In the genomic region with DNA sequence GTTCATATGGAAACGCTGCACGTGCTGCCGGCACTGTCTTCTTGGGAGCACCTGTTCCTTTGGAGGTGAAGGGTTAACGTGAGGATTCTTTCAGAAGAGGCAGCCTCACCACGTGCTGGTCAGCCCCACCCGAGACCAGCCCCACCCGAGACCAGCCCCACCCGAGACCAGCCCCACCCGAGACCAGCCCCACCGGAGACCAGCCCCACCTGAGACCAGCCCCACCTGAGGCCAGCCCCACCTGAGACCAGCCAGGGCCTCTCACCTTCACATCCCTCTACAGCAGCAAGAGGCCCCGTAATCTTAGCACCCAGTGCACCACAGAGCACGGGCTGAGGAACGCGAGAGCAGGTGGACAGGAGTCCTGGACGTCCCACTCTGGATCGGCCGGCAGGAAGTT, we compare ENCODE assay signal across 11 cellular contexts. TPM values are rescaled to one million over a fixed set of nuclear protein-coding genes. Genes with fewer than 3 reads are reported as not detected.
"Had no signal": no experiment of that assay in that cellular context is flagged by ENCODE, and none has a peak within 500 bp of the region (broad histone marks: within the 10 kb centered on the region; RNA-seq: fewer than 3 reads in every experiment).

No MANE protein-coding gene starts in this region.

- H3K4me2 ChIP-seq: GM23338 had no signal

- ATAC-seq: GM23338, HCT116 had no signal

- H3K36me3 ChIP-seq: HAP-1 had no signal

- DNase-seq: GM23248, GOT3, H7, H9, HCEC 1CT, HFFc6 had no signal

- H3K27ac ChIP-seq: GM23248 had no signal

- FAIRE-seq: H1, H54 had no signal

- H3K4me1 ChIP-seq: HAP-1 had no signal

- H3K4me3 ChIP-seq: GM23248, GM23338, HAP-1 had no signal

- H2AFZ ChIP-seq: GM23248, GM23338 had no signal

- H3K9me3 ChIP-seq: HAP-1 had no signal

- H3K9ac ChIP-seq: GM23248 had no signal

RNA-seq across cellular contexts. Expression of a gene that starts 18.0 kb away (rescaled TPM):
- total RNA-seq: GM23248, HFFc6 had no signal
